In genomic region chr19:45994456-45994988, GRCh38 we compare ENCODE assay signal across 1 cellular context.
TF ChIP-seq lines count a peak whose summit lies in the region.

No MANE protein-coding gene starts in this region.

TF ChIP-seq in GM12878, 131 proteins besides CTCF, POLR2A, EP300 and RAD21:
- TF ChIP-seq MEF2A (IDR thresholded peaks at IDR 0.05; ENCODE audit: insufficient read depth, low read depth, low read length) (no peak), MYC (IDR thresholded peaks at IDR 0.05; ENCODE audit: insufficient read depth, insufficient read length, insufficient replicate concordance, low read length, severe bottlenecking) (no peak), TBL1XR1 (IDR thresholded peaks at IDR 0.05; ENCODE audit: low read depth, low read length) (no peak), RUNX3 (IDR thresholded peaks at IDR 0.05; ENCODE audit: low read length) (no peak; the same call in 1 of the 2 replicates), MTA2 (IDR thresholded peaks at IDR 0.05; ENCODE audit: low read depth) (no peak), TCF7 (IDR thresholded peaks at IDR 0.05; ENCODE audit: borderline replicate concordance) (no peak), E2F8 (IDR thresholded peaks at IDR 0.05; ENCODE audit: low read depth, partially characterized antibody) (no peak), ZNF687 (IDR thresholded peaks at IDR 0.05) (no peak), SMAD5 (IDR thresholded peaks at IDR 0.05; ENCODE audit: low read depth) (no peak), CHD1 (IDR thresholded peaks at IDR 0.05; ENCODE audit: low read depth, low read length) (no peak), CREB1 (IDR thresholded peaks at IDR 0.05; ENCODE audit: low read depth) (no peak), RAD51 (IDR thresholded peaks at IDR 0.05) (no peak), NRF1 (conservative IDR thresholded peaks at IDR 0.05; ENCODE audit: low read depth, low read length) (no peak), CBFB (IDR thresholded peaks at IDR 0.05; ENCODE audit: low read depth) (no peak), RBBP5 (conservative IDR thresholded peaks at IDR 0.05) (no peak)
- TF ChIP-seq, protein P1, sequence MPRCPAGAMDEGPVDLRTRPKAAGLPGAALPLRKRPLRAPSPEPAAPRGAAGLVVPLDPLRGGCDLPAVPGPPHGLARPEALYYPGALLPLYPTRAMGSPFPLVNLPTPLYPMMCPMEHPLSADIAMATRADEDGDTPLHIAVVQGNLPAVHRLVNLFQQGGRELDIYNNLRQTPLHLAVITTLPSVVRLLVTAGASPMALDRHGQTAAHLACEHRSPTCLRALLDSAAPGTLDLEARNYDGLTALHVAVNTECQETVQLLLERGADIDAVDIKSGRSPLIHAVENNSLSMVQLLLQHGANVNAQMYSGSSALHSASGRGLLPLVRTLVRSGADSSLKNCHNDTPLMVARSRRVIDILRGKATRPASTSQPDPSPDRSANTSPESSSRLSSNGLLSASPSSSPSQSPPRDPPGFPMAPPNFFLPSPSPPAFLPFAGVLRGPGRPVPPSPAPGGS (IDR thresholded peaks at IDR 0.05; ENCODE audit: borderline replicate concordance, insufficient read depth, low read depth, low read length, poor library complexity, severe bottlenecking) = no peak
- TF ChIP-seq, protein P2, sequence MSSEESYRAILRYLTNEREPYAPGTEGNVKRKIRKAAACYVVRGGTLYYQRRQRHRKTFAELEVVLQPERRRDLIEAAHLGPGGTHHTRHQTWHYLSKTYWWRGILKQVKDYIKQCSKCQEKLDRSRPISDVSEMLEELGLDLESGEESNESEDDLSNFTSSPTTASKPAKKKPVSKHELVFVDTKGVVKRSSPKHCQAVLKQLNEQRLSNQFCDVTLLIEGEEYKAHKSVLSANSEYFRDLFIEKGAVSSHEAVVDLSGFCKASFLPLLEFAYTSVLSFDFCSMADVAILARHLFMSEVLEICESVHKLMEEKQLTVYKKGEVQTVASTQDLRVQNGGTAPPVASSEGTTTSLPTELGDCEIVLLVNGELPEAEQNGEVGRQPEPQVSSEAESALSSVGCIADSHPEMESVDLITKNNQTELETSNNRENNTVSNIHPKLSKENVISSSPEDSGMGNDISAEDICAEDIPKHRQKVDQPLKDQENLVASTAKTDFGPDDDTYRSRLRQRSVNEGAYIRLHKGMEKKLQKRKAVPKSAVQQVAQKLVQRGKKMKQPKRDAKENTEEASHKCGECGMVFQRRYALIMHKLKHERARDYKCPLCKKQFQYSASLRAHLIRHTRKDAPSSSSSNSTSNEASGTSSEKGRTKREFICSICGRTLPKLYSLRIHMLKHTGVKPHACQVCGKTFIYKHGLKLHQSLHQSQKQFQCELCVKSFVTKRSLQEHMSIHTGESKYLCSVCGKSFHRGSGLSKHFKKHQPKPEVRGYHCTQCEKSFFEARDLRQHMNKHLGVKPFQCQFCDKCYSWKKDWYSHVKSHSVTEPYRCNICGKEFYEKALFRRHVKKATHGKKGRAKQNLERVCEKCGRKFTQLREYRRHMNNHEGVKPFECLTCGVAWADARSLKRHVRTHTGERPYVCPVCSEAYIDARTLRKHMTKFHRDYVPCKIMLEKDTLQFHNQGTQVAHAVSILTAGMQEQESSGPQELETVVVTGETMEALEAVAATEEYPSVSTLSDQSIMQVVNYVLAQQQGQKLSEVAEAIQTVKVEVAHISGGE (CRISPR knock-in tag; IDR thresholded peaks at IDR 0.05) = no peak
- TF ChIP-seq, protein P3, sequence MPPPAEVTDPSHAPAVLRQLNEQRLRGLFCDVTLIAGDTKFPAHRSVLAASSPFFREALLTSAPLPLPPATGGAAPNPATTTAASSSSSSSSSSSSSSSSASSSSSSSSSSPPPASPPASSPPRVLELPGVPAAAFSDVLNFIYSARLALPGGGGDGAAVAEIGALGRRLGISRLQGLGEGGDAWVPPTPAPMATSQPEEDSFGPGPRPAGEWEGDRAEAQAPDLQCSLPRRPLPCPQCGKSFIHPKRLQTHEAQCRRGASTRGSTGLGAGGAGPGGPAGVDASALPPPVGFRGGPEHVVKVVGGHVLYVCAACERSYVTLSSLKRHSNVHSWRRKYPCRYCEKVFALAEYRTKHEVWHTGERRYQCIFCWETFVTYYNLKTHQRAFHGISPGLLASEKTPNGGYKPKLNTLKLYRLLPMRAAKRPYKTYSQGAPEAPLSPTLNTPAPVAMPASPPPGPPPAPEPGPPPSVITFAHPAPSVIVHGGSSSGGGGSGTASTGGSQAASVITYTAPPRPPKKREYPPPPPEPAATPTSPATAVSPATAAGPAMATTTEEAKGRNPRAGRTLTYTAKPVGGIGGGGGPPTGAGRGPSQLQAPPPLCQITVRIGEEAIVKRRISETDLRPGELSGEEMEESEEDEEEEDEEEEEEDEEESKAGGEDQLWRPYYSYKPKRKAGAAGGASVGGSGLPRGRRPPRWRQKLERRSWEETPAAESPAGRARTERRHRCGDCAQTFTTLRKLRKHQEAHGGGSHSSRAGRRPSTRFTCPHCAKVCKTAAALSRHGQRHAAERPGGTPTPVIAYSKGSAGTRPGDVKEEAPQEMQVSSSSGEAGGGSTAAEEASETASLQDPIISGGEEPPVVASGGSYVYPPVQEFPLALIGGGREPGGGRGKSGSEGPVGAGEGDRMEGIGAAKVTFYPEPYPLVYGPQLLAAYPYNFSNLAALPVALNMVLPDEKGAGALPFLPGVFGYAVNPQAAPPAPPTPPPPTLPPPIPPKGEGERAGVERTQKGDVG (CRISPR knock-in tag; IDR thresholded peaks at IDR 0.05) = no peak
TF ChIP-seq in GM12878: peak in this region for 0.
